23 cellular contexts compared by ENCODE assay signal in the genomic region with DNA sequence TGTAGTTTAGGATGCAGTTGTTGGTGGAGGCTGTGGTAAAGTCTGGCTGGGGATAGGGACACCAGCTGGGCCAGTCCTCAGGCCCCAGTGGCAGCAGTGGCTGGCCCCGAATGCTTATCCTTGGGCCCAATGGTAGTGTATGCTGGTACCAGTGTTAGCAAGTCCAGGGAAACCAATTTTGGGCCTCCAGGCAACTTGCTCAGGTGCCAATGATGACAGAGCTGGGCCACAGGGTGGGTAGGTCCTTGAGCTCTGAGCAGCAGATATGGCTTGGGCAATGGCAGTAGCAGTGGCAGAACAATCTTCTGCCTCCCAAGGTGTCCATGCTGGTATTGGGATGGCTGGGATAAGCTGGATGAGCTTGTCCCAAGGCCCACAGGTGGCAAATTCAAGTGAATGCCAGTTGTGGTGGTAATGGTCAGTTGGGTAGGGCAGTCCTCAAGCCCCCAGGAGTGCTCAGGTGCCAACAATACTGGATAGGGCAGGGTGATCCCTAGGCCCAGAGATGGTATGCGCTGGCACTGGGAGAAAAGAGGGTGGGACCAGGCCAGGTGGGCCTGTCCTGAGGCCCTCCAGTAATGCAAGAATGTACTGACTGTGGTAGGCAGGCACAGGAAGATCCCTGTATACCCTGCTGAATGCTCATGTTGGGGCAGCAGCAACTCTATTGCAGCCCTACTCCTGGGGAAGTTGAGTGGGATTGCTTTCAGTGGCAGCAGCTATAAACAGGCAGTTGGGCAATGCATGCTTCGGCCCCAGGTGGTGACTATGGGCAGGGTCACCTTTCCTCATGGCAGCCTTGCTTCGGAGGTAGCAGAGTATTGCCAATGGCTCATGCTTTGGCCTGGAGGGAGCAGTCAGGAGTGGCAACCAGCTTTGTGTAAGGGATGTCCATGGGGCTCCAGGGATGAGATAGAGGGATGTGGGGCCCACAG.
"Had no signal": no experiment of that assay in that cellular context is flagged by ENCODE, and none has a peak within 500 bp of the region (broad histone marks: within the 10 kb centered on the region; RNA-seq: fewer than 3 reads in every experiment).

No MANE protein-coding gene starts in this region.

- ATAC-seq: activated CD4-positive, alpha-beta T cell treated with anti-CD3 and anti-CD28 coated beads for 36 hours; activated CD8-positive, alpha-beta T cell treated with anti-CD3 and anti-CD28 coated beads, Interleukin-2, amount 10 ng/mL, durations not matched to agents 7 days and 5 days had no signal

- H3K27ac ChIP-seq: brain microvascular endothelial cell, Peyer's patch, RWPE1, SJCRH30, WERI-Rb-1 had no signal

- H3K4me3 ChIP-seq: MG63, Peyer's patch, SJCRH30 had no signal

- H3K27me3 ChIP-seq: brain microvascular endothelial cell, MG63, Peyer's patch, SJCRH30 had no signal

- DNase-seq: activated CD4-positive, alpha-beta T cell treated with anti-CD3 and anti-CD28 coated beads for 36 hours; activated CD8-positive, alpha-beta memory T cell treated with anti-CD3 and anti-CD28 coated beads, Interleukin-2, amount 50 U/mL, for 48 hours; activated CD8-positive, alpha-beta T cell treated with anti-CD3 and anti-CD28 coated beads, Interleukin-2, amount 10 ng/mL, durations not matched to agents 7 days and 5 days; activated naive CD4-positive, alpha-beta T cell; activated T-cell treated with anti-CD3 and anti-CD28 coated beads, Interleukin-2, amount 50 U/mL, for 1 hour; amygdala; brain microvascular endothelial cell; cerebellar nuclear complex; MG63; MV-4-11; NCI-H1105; NCI-H1436 treated with DMSO at 0.1 percent for 48 hours; NCI-H187; NCI-H2081; NCI-H446; NCI-H524; Peyer's patch; Right ventricle myocardium superior; SK-N-SH; T-helper 1 cell; WERI-Rb-1 had no signal

- H3K36me3 ChIP-seq: brain microvascular endothelial cell, MG63, Peyer's patch, SJCRH30, WERI-Rb-1 had no signal

- H3K9ac ChIP-seq: SK-N-SH had no signal

- H3K4me1 ChIP-seq: Peyer's patch, SJCRH30 had no signal
